In genomic region chr7:123798527-123799188, GRCh38 we compare ENCODE assay signal across 10 cellular contexts. TPM values are rescaled to one million over a fixed set of nuclear protein-coding genes. Genes with fewer than 3 reads are reported as not detected.
DNase-seq lines count a peak whose midpoint lies in the region; ATAC-seq, FAIRE-seq and TF ChIP-seq lines count a peak whose summit lies in the region.
"Had no signal": no experiment of that assay in that cellular context is flagged by ENCODE, and none has a peak within 500 bp of the region (broad histone marks: within the 10 kb centered on the region; RNA-seq: fewer than 3 reads in every experiment).

No MANE protein-coding gene starts in this region.

- H3K4me1 ChIP-seq in Loucy (ENCODE audit: insufficient read depth, low read length, poor library complexity, severe bottlenecking) = no peaks in the 10 kb centered on the region
- H3K4me1 ChIP-seq in K562 (replicated peaks in 1 of 2; ENCODE audit: control insufficient read depth in 2 of 2, insufficient read depth in 2 of 2, low read length in 2 of 2) = peaks cover 0 to 13% of the 10 kb centered on the region in 2 experiments; a peak in 1 of 5 replicates
- H3K4me1 ChIP-seq in lung (ENCODE audit: control insufficient read depth in 2 of 2, insufficient read depth in 2 of 2, low read length in 2 of 2) = peaks cover 0 to 2% of the 10 kb centered on the region in 2 donors
- peaks cover 9 to 12% of the 10 kb centered on the region in 2 donors for H3K4me1 ChIP-seq in thyroid gland
- H3K4me1 ChIP-seq: sigmoid colon had no signal

- no peaks in the 10 kb centered on the region for H3K4me1 Mint-ChIP-seq in CD4-positive, alpha-beta T cell (ENCODE audit: low read depth)
- H3K4me1 Mint-ChIP-seq: activated naive CD8-positive, alpha-beta T cell treated with anti-CD3 and anti-CD28 coated beads for 36 hours; naive B cell had no signal

- TF ChIP-seq CTCF in Loucy (conservative IDR thresholded peaks at IDR 0.05; ENCODE audit: low read length) (no peak), K562 (IDR thresholded peaks at IDR 0.05 in 2 of 3, conservative IDR thresholded peaks at IDR 0.05 in 1 of 3; ENCODE audit: insufficient read depth in 2 of 3, low read depth in 1 of 3, low read length in 3 of 3) (no peak), lung (IDR thresholded peaks at IDR 0.05; ENCODE audit: control extremely low read depth, extremely low read depth) (no peak), thyroid gland (IDR thresholded peaks at IDR 0.05) (no peak)
- TF ChIP-seq CTCF in CD4-positive, alpha-beta T cell (IDR thresholded peaks at IDR 0.05) = no peak

- no peaks in the 10 kb centered on the region for H3K9me3 ChIP-seq in Loucy (ENCODE audit: insufficient read depth, low read depth, low read length)
- H3K9me3 ChIP-seq in K562 (replicated peaks; ENCODE audit: control insufficient read depth, insufficient read depth, low read depth, low read length) = no peaks in the 10 kb centered on the region
- H3K9me3 ChIP-seq in lung (ENCODE audit: control insufficient read depth in 2 of 2, insufficient read depth in 1 of 2, low read length in 1 of 2) = no peaks in the 10 kb centered on the region
- no peaks in the 10 kb centered on the region for H3K9me3 ChIP-seq in thyroid gland
- no peaks in the 10 kb centered on the region for H3K9me3 ChIP-seq in CD4-positive, alpha-beta T cell (ENCODE audit: control insufficient read depth, low read length)
- H3K9me3 ChIP-seq: sigmoid colon had no signal

- FAIRE-seq in K562 (lab: Jason Lieb, UNC) = no peak

- TF ChIP-seq EP300 in K562 (IDR thresholded peaks at IDR 0.05; ENCODE audit: low read length) = no peak

- H3K9ac ChIP-seq in Loucy (ENCODE audit: low read depth, low read length, poor library complexity, severe bottlenecking) (no peak overlapping the region), K562 (ENCODE audit: insufficient read depth in 1 of 2, low read depth in 2 of 2, low read length in 2 of 2) (no peak overlapping the region)

- no peaks in the 10 kb centered on the region for H3K9me3 Mint-ChIP-seq in CD4-positive, alpha-beta T cell
- H3K9me3 Mint-ChIP-seq: activated naive CD8-positive, alpha-beta T cell treated with anti-CD3 and anti-CD28 coated beads for 36 hours had no signal

- H3K36me3 ChIP-seq in Loucy (ENCODE audit: insufficient read depth, low read length) = no peaks in the 10 kb centered on the region
- no peaks in the 10 kb centered on the region for H3K36me3 ChIP-seq in K562 (ENCODE audit: control insufficient read depth, insufficient read depth, low read length)
- H3K36me3 ChIP-seq in lung (ENCODE audit: control insufficient read depth in 2 of 2, insufficient read depth in 2 of 2, low read length in 2 of 2) = no peaks in the 10 kb centered on the region
- H3K36me3 ChIP-seq in thyroid gland = no peaks in the 10 kb centered on the region
- H3K36me3 ChIP-seq: sigmoid colon had no signal

- H2AFZ ChIP-seq in Loucy (ENCODE audit: low read length) (peak overlapping the region; percentile 42; the same call in 1 of the 2 replicates), K562 (ENCODE audit: low read depth, low read length) (0 out of 2 replicates have a peak overlapping the region, but pooled peaks have one; percentile 6)

- H3K27ac ChIP-seq in K562 (ENCODE audit: extremely low read depth, low read depth, low read length) (no peak overlapping the region), lung (ENCODE audit: low read depth in 1 of 2, low read length in 1 of 2) (peak overlapping the region in 1 of 2 donors; percentile 30), thyroid gland (peak overlapping the region; percentile 33 to 89 (median 58))
- no peak overlapping the region for H3K27ac ChIP-seq in CD4-positive, alpha-beta T cell (ENCODE audit: low read depth, low read length)
- H3K27ac ChIP-seq: sigmoid colon had no signal

- H4K20me1 ChIP-seq in Loucy (ENCODE audit: insufficient read depth, low read length, poor library complexity, severe bottlenecking) (no peaks in the 10 kb centered on the region), K562 (replicated peaks; ENCODE audit: control insufficient read depth, insufficient read depth, low read length) (no peaks in the 10 kb centered on the region)

- H3K27me3 ChIP-seq in Loucy (ENCODE audit: insufficient read depth, low read length, poor library complexity, severe bottlenecking) (no peaks in the 10 kb centered on the region), K562 (ENCODE audit: control insufficient read depth in 2 of 2, insufficient read depth in 2 of 2, low read length in 2 of 2) (no peaks in the 10 kb centered on the region), lung (ENCODE audit: control insufficient read depth, insufficient read depth) (no peaks in the 10 kb centered on the region), thyroid gland (no peaks in the 10 kb centered on the region)
- H3K27me3 ChIP-seq in CD4-positive, alpha-beta T cell (ENCODE audit: control insufficient read depth, insufficient read depth, low read length) = no peaks in the 10 kb centered on the region
- H3K27me3 ChIP-seq: sigmoid colon had no signal

- intact Hi-C loops in K562 (cut with micrococcal nuclease) = no loop called here
- intact Hi-C loops in thyroid gland (cut with DNase I) = loop anchor here (10.0 kb wide), 1 partner anchor 66 kb away; no protein-coding TSS in a partner anchor
- intact Hi-C loops in CD4-positive, alpha-beta T cell (cut with DNase I, micrococcal nuclease) = loop anchor here (5.0 kb wide), 3 partner anchors 64 to 1059 kb away; no protein-coding TSS in a partner anchor

- no peak for TF ChIP-seq RAD21 in K562 (CRISPR knock-in tag; conservative IDR thresholded peaks at IDR 0.05 in 1 of 2, IDR thresholded peaks at IDR 0.05 in 1 of 2)

- POLR2A ChIA-PET in K562 (lab: Yijun Ruan, JAX) (interaction anchor here (1.3 kb wide), 1 partner anchor 12 kb away, joined by 3 read pairs; no protein-coding TSS in a partner anchor), HEK293T (lab: Yijun Ruan, JAX) (interaction anchor here (0.6 kb wide), 1 partner anchor 153 kb away, joined by 3 read pairs; no protein-coding TSS in a partner anchor)
- POLR2A ChIA-PET in CD4-positive, alpha-beta T cell (lab: Charles Lee) = no interaction called here

- 19% methylated on average over 6 of the region's 6 CpGs for WGBS in K562 (ENCODE audit: insufficient coverage, low coverage, missing lambda C conversion rate)
- 55 to 85% methylated on average over 6 of the region's 6 CpGs for whole genome bisulfite sequencing in lung, 2 donors
- WGBS in thyroid gland, 2 donors = 87 to 91% methylated on average over 6 of the region's 6 CpGs

- H3K4me2 ChIP-seq in Loucy (ENCODE audit: low read depth, low read length, poor library complexity, severe bottlenecking) (no peak overlapping the region), K562 (ENCODE audit: insufficient read depth, low read length) (no peak overlapping the region)

- CTCF ChIA-PET in K562 (lab: Yijun Ruan, JAX; ENCODE audit: low intra/inter-chr PET ratio) (interaction anchor here (0.6 to 1.5 kb wide), 3 partner anchors 66 to 987 kb away, joined by 3 to 10 read pairs (median 9); no protein-coding TSS in a partner anchor), HEK293T (lab: Yijun Ruan, JAX) (interaction anchor here (0.6 to 2.8 kb wide), 5 partner anchors 10 to 120 kb away, joined by 3 to 20 read pairs (median 11); no protein-coding TSS in a partner anchor)
- CTCF ChIA-PET in CD4-positive, alpha-beta T cell (lab: Charles Lee) = no interaction called here

- H3K27me3 Mint-ChIP-seq in CD4-positive, alpha-beta T cell = no peaks in the 10 kb centered on the region
- H3K27me3 Mint-ChIP-seq: activated naive CD8-positive, alpha-beta T cell treated with anti-CD3 and anti-CD28 coated beads for 36 hours had no signal

- H3F3A ChIP-seq in Loucy (ENCODE audit: low read depth) = no peaks in the 10 kb centered on the region

- in situ Hi-C loops in K562 (cut with MboI) = no loop called here

- H3K27ac Mint-ChIP-seq in CD4-positive, alpha-beta T cell = no peak overlapping the region
- H3K27ac Mint-ChIP-seq: activated naive CD8-positive, alpha-beta T cell treated with anti-CD3 and anti-CD28 coated beads for 36 hours had no signal

- BruUV-seq in K562 (replicated peaks; lab: Mats Ljungman, UMichigan) = no TSS peak

- no peaks in the 10 kb centered on the region for H3K79me2 ChIP-seq in Loucy (ENCODE audit: insufficient read depth, low read length)
- H3K79me2 ChIP-seq in K562 (ENCODE audit: control insufficient read depth, insufficient read depth, low read length) = no peaks in the 10 kb centered on the region

- peak; percentile 24 for ATAC-seq in K562
- peak; percentile 64 for ATAC-seq in lung (ENCODE audit: insufficient read depth, low FRiP score)
- no peak for ATAC-seq in CD4-positive, alpha-beta T cell (ENCODE audit: poor library complexity)

- DNase-seq in K562 (ENCODE audit: extremely low read depth in 1 of 4, low spot score in 3 of 4) = no peak
- DNase-seq in lung (ENCODE audit: low spot score) = peak; percentile 38
- DNase-seq in thyroid gland = no peak
- no peak for DNase-seq in HEK293T (ENCODE audit: extremely low spot score)
- DNase-seq in CD4-positive, alpha-beta T cell = no peak
- DNase-seq in superior temporal gyrus (ENCODE audit: extremely low spot score) = no peak
- DNase-seq: activated naive CD8-positive, alpha-beta T cell treated with anti-CD3 and anti-CD28 coated beads for 36 hours; naive B cell; sigmoid colon had no signal

- no peaks in the 10 kb centered on the region for H3K9me1 ChIP-seq in K562 (ENCODE audit: control insufficient read depth, insufficient read depth, low read length)

- no peaks in the 10 kb centered on the region for H3K36me3 Mint-ChIP-seq in CD4-positive, alpha-beta T cell (ENCODE audit: low read depth)
- H3K36me3 Mint-ChIP-seq: activated naive CD8-positive, alpha-beta T cell treated with anti-CD3 and anti-CD28 coated beads for 36 hours had no signal

- H3K4me3 ChIP-seq in Loucy (ENCODE audit: low read length, poor library complexity, severe bottlenecking) (no peak overlapping the region), K562 (no peak overlapping the region), lung (no peak overlapping the region), thyroid gland (replicated peaks in 1 of 3) (no peak overlapping the region)
- H3K4me3 ChIP-seq: sigmoid colon had no signal

- no peak overlapping the region for H3K4me3 Mint-ChIP-seq in CD4-positive, alpha-beta T cell
- H3K4me3 Mint-ChIP-seq: activated naive CD8-positive, alpha-beta T cell treated with anti-CD3 and anti-CD28 coated beads for 36 hours; naive B cell had no signal

- TF ChIP-seq POLR2A in K562 (conservative IDR thresholded peaks at IDR 0.05) (no peak), thyroid gland (IDR thresholded peaks at IDR 0.05) (no peak)

- H3K9me2 ChIP-seq in Loucy (replicated peaks; ENCODE audit: low read depth, low read length) = no peaks in the 10 kb centered on the region

RNA-seq across cellular contexts. Expression of gene HYAL4, which starts 46.3 kb away (rescaled TPM):
- total RNA-seq in K562 (2011; cell fraction: chromatin; rRNA removed; ENCODE audit: low replicate concordance) = not detected in 2 replicates
- not detected in 2 replicates for total RNA-seq in K562 (2011; cell fraction: nucleolus; rRNA removed)
- not detected in 2 replicates for total RNA-seq in K562 (2011; cell fraction: nucleoplasm; rRNA removed)
- total RNA-seq in K562 (2014; rRNA removed) = not detected in 2 replicates
- not detected in 2 replicates for total RNA-seq in K562 (2014; rRNA removed; fragmentation: Illumina TruSeq; extraction: Trizol)
- total RNA-seq in K562 (2015; rRNA removed; fragmentation: Illumina TruSeq; extraction: Trizol) = not detected in 2 replicates
- total RNA-seq in K562 (2021) = not detected in 2 replicates
- not detected in 2 replicates for polyA plus RNA-seq in K562 (2011; rRNA removed)
- not detected in 2 replicates for polyA plus RNA-seq in K562 (2011; cell fraction: cytosol; rRNA removed)
- not detected in 2 replicates for polyA plus RNA-seq in K562 (2011; cell fraction: nucleus; rRNA removed)
- not detected in 2 replicates for polyA plus RNA-seq in K562 (2012)
- polyA plus RNA-seq in K562 (2014; fragmentation: Illumina TruSeq; extraction: Trizol) = not detected in 2 replicates
- not detected for polyA plus RNA-seq in K562 (2014; fragmentation: Nextera tagmentation; extraction: Ambion mirVana)
- not detected in 2 replicates for polyA plus RNA-seq in K562 (2014; rRNA removed)
- polyA minus RNA-seq in K562 (2011; rRNA and poly(A)+ RNA removed) = not detected in 2 replicates
- polyA minus RNA-seq in K562 (2011; cell fraction: cytosol; rRNA and poly(A)+ RNA removed) = not detected in 2 replicates
- not detected in 2 replicates for polyA minus RNA-seq in K562 (2011; cell fraction: nucleus; rRNA and poly(A)+ RNA removed)
- under 1 TPM in 1 of 2 donors, not detected in 1; 0.74 TPM for total RNA-seq in lung
- under 1 TPM in 1 of 2 donors, not detected in 1; 0.07 TPM for polyA plus RNA-seq in lung
- under 1 TPM in 2 of 4 donors, not detected in 2; 0.13 to 0.89 TPM for total RNA-seq in thyroid gland
- total RNA-seq in CD4-positive, alpha-beta T cell = under 1 TPM in 1 of 2 experiments, not detected in 1; 0.14 TPM
- total RNA-seq: activated naive CD8-positive, alpha-beta T cell treated with anti-CD3 and anti-CD28 coated beads for 36 hours; sigmoid colon had no signal

RNA-seq across cellular contexts. Expression of gene WASL, which starts 49.9 kb away (rescaled TPM):
- total RNA-seq in K562 (2011; cell fraction: chromatin; rRNA removed; ENCODE audit: low replicate concordance) = 10.9 and 28.5 TPM in 2 replicates
- 10.0 and 12.2 TPM in 2 replicates for total RNA-seq in K562 (2011; cell fraction: nucleolus; rRNA removed)
- total RNA-seq in K562 (2011; cell fraction: nucleoplasm; rRNA removed) = 19.1 and 41.4 TPM in 2 replicates
- total RNA-seq in K562 (2014; rRNA removed) (4.1 and 5.9 TPM in 2 replicates), K562 (2014; rRNA removed; fragmentation: Illumina TruSeq; extraction: Trizol) (9.6 and 9.9 TPM in 2 replicates), K562 (2015; rRNA removed; fragmentation: Illumina TruSeq; extraction: Trizol) (8.5 and 8.7 TPM in 2 replicates), K562 (2021) (12.9 and 13.9 TPM in 2 replicates), lung (10 to 100 TPM; 28.3 to 52.7 TPM), thyroid gland (10 to 100 TPM; 48.1 to 61.6 (median 55.4) TPM)
- polyA plus RNA-seq in K562 (2011; rRNA removed) (5.6 and 8.3 TPM in 2 replicates), K562 (2014; fragmentation: Illumina TruSeq; extraction: Trizol) (10.2 and 10.9 TPM in 2 replicates), K562 (2014; fragmentation: Nextera tagmentation; extraction: Ambion mirVana) (1 to 10 TPM; 3.2 to 4.4 TPM), K562 (2014; rRNA removed) (6.6 and 8.1 TPM in 2 replicates), lung (10 to 100 TPM; 11.8 to 16.0 TPM)
- 2.0 and 2.8 TPM in 2 replicates for polyA plus RNA-seq in K562 (2011; cell fraction: cytosol; rRNA removed)
- 10.4 and 11.6 TPM in 2 replicates for polyA plus RNA-seq in K562 (2011; cell fraction: nucleus; rRNA removed)
- 8.4 and 12.5 TPM in 2 replicates for polyA plus RNA-seq in K562 (2012)
- polyA minus RNA-seq in K562 (2011; rRNA and poly(A)+ RNA removed) = 7.6 and 9.3 TPM in 2 replicates
- polyA minus RNA-seq in K562 (2011; cell fraction: cytosol; rRNA and poly(A)+ RNA removed) = 4.5 and 6.2 TPM in 2 replicates
- polyA minus RNA-seq in K562 (2011; cell fraction: nucleus; rRNA and poly(A)+ RNA removed) = 29.4 and 36.2 TPM in 2 replicates
- 1 to 10 TPM; 8.6 to 9.3 TPM for total RNA-seq in CD4-positive, alpha-beta T cell

Comparison
In these comparisons a context has a peak if more than half of its experiments do, and no peak if none do; other contexts are left out.
1. H3K27ac ChIP-seq: peak in thyroid gland (3 of 3); none in K562 (single experiment) and CD4-positive, alpha-beta T cell (single experiment).